Comparison of ENCODE assay signal across 21 cellular contexts in the genomic region with DNA sequence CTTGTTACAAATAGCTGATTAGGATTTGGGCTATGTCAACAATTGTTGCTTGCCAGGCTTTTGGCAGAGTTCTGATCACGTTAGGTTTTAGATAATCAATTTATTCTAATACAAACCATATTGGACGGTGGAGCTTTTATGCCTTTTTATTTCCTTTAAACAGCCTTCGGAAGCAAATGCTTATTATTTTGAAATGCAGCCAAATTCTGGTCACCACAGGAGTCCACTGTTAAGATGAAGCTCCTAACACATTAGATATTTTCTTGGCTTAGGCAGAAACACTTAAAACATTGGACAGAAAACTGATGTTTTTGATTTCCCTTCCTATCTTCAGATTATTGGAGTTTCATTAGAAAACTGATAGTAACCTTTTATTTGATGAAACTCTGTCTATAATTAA.
DNase-seq lines count a peak whose midpoint lies in the region; TF ChIP-seq lines count a peak whose summit lies in the region.
"Had no signal": no experiment of that assay in that cellular context is flagged by ENCODE, and none has a peak within 500 bp of the region (broad histone marks: within the 10 kb centered on the region; RNA-seq: fewer than 3 reads in every experiment).

No MANE protein-coding gene starts in this region.

- DNase-seq in AG10803 (ENCODE audit: low read depth) = peak; percentile 15
- peak; percentile 37 for DNase-seq in EH (ENCODE audit: low read depth)
- peak; percentile 73 for DNase-seq in astrocyte of the cerebellum (ENCODE audit: low read depth)
- peak; percentile 46 for DNase-seq in iris pigment epithelial cell (ENCODE audit: low read depth)
- no peak for DNase-seq in RWPE1 (ENCODE audit: low spot score)
- DNase-seq in effector memory CD4-positive, alpha-beta T cell = no peak
- DNase-seq in NCI-H524 treated with DMSO at 0.1 percent for 48 hours (lab: John Stamatoyannopoulos, UW) = no peak
- DNase-seq: CD8-positive, alpha-beta T cell; NCI-H1092 treated with DMSO at 0.1 percent for 48 hours; NCI-H1436 treated with DMSO at 0.1 percent for 48 hours; NCI-H1930; NCI-H226; NCI-H526 treated with DMSO at 0.1 percent for 48 hours; PC-9; RPMI8226; SIG-M5 had no signal

- TF ChIP-seq CTCF in AG10803 (conservative IDR thresholded peaks at IDR 0.05; ENCODE audit: low read length) = no peak
- TF ChIP-seq CTCF in astrocyte of the cerebellum (IDR thresholded peaks at IDR 0.05; ENCODE audit: low read depth, low read length, missing control alignments) = no peak
- TF ChIP-seq CTCF in RWPE1 (conservative IDR thresholded peaks at IDR 0.05; ENCODE audit: low read depth) = no peak

- POLR2A ChIA-PET in RWPE1 (lab: Yijun Ruan, JAX; ENCODE audit: low non-redundant PET) = no interaction called here

- H3K36me3 ChIP-seq in effector memory CD4-positive, alpha-beta T cell (ENCODE audit: control insufficient read depth, insufficient read depth, low read length) = no peaks in the 10 kb centered on the region
- H3K36me3 ChIP-seq: BLaER1 treated with 17β-estradiol and CSF1 and Interleukin-3, amounts not matched to agents 10 nM and 100 nM; HAP-1 had no signal

- H3K4me3 ChIP-seq in AG10803 (ENCODE audit: low read length) (no peak overlapping the region), astrocyte of the cerebellum (ENCODE audit: low read depth, low read length) (no peak overlapping the region)
- no peak overlapping the region for H3K4me3 ChIP-seq in effector memory CD4-positive, alpha-beta T cell (ENCODE audit: insufficient read depth, low read depth, low read length, poor library complexity, severe bottlenecking)
- H3K4me3 ChIP-seq: BLaER1 treated with 17β-estradiol and CSF1 and Interleukin-3, amounts not matched to agents 10 nM and 100 nM; GM12878; GM23338; HAP-1; PC-9 had no signal

- CTCF ChIA-PET in RWPE1 (lab: Yijun Ruan, JAX) = no interaction called here

- H3K9me3 ChIP-seq in effector memory CD4-positive, alpha-beta T cell (ENCODE audit: control insufficient read depth, low read length) = no peaks in the 10 kb centered on the region
- H3K9me3 ChIP-seq: BLaER1 treated with 17β-estradiol and CSF1 and Interleukin-3, amounts not matched to agents 10 nM and 100 nM; HAP-1 had no signal

- no peaks in the 10 kb centered on the region for H3K27me3 ChIP-seq in effector memory CD4-positive, alpha-beta T cell (replicated peaks; ENCODE audit: control insufficient read depth, insufficient read depth, low read length, poor library complexity, severe bottlenecking)
- H3K27me3 ChIP-seq: BLaER1 treated with 17β-estradiol and CSF1 and Interleukin-3, amounts not matched to agents 10 nM and 100 nM had no signal

- no peaks in the 10 kb centered on the region for H3K4me1 ChIP-seq in effector memory CD4-positive, alpha-beta T cell (ENCODE audit: control insufficient read depth, insufficient read depth, low read length, poor library complexity, severe bottlenecking)
- H3K4me1 ChIP-seq: BLaER1 treated with 17β-estradiol and CSF1 and Interleukin-3, amounts not matched to agents 10 nM and 100 nM; HAP-1 had no signal

- in situ Hi-C loops in astrocyte of the cerebellum (cut with HindIII; ENCODE audit: low sequenced_read_pairs) = no loop called here

- no peak overlapping the region for H3K27ac ChIP-seq in RWPE1
- no peak overlapping the region for H3K27ac ChIP-seq in effector memory CD4-positive, alpha-beta T cell (ENCODE audit: insufficient read depth, low read length, poor library complexity, severe bottlenecking)
- H3K27ac ChIP-seq: BLaER1 treated with 17β-estradiol and CSF1 and Interleukin-3, amounts not matched to agents 10 nM and 100 nM; KMS-11; PC-9 had no signal

Comparison
In these comparisons a context has a peak if more than half of its experiments do, and no peak if none do; other contexts are left out.
1. DNase-seq: peak in AG10803 (single experiment), EH (single experiment), astrocyte of the cerebellum (single experiment) and iris pigment epithelial cell (single experiment); none in RWPE1 (single experiment), effector memory CD4-positive, alpha-beta T cell (0 of 3) and NCI-H524 treated with DMSO at 0.1 percent for 48 hours (single experiment).